In the genomic region with DNA sequence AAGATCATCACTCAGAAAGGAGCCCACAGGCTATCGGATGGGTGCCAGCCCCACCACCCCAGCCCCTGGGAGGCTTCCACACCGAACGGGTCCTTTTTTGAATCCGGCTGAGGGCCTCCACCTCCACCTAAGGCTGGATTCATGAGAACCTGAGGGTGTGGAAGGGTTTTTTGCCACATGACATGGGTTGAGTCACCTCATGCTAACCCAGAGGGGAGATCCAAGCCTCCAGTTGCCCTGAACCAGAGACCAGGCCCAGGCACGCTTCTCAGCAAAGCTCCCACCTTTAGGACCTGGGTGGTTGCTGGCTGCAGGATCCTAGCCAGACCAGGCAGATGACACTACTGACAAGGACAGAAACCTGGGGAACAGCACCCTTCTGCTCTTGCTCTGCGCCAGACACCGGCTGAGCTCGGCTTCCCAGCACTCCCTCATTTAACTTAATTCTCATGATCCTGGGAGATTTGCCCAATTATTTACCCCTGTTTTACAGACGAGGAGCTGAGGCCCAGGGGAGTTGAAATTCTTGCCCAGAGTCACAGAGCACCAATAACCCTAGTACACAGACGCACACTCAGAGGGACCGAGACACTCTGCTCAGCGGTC, we compare ENCODE assay signal across 12 cellular contexts.
"Had no signal": no experiment of that assay in that cellular context is flagged by ENCODE, and none has a peak within 500 bp of the region (broad histone marks: within the 10 kb centered on the region; RNA-seq: fewer than 3 reads in every experiment).

No MANE protein-coding gene starts in this region.

- H3K27ac Mint-ChIP-seq: activated naive CD8-positive, alpha-beta T cell had no signal

- H3K27me3 ChIP-seq: hepatocyte, transverse colon had no signal

- H3K4me3 ChIP-seq: coronary artery, hepatocyte, lung, transverse colon had no signal

- ATAC-seq: left colon; stimulated activated naive CD8-positive, alpha-beta T cell treated with anti-CD3 and anti-CD28 coated beads, Interleukin-15, Interleukin-2, amounts not matched to agents 100 U/mL and 50 U/mL, for 24 hours had no signal

- H3K4me3 Mint-ChIP-seq: activated naive CD8-positive, alpha-beta T cell had no signal

- H3K36me3 Mint-ChIP-seq: activated naive CD8-positive, alpha-beta T cell had no signal

- H3K36me3 ChIP-seq: transverse colon had no signal

- H3K27me3 Mint-ChIP-seq: activated naive CD8-positive, alpha-beta T cell had no signal

- DNase-seq: activated CD4-positive, alpha-beta T cell treated with anti-CD3 and anti-CD28 coated beads, Interleukin-2, amount 50 U/mL, for 4 hours; activated T-cell treated with anti-CD3 and anti-CD28 coated beads for 4 hours; left colon; stimulated activated CD4-positive, alpha-beta T cell treated with anti-CD3 and anti-CD28 coated beads, Interleukin-2, amount 100 ng/mL, for 24 hours; stimulated activated naive CD8-positive, alpha-beta T cell treated with anti-CD3 and anti-CD28 coated beads, Interleukin-15, Interleukin-2, amounts not matched to agents 100 U/mL and 50 U/mL, for 24 hours; SW 1271; T-helper 2 cell; transverse colon had no signal

- H3K27ac ChIP-seq: coronary artery, hepatocyte, transverse colon had no signal

- H3K9me3 ChIP-seq: transverse colon had no signal
